Comparison of ENCODE assay signal across 1 cellular context in the genomic region with DNA sequence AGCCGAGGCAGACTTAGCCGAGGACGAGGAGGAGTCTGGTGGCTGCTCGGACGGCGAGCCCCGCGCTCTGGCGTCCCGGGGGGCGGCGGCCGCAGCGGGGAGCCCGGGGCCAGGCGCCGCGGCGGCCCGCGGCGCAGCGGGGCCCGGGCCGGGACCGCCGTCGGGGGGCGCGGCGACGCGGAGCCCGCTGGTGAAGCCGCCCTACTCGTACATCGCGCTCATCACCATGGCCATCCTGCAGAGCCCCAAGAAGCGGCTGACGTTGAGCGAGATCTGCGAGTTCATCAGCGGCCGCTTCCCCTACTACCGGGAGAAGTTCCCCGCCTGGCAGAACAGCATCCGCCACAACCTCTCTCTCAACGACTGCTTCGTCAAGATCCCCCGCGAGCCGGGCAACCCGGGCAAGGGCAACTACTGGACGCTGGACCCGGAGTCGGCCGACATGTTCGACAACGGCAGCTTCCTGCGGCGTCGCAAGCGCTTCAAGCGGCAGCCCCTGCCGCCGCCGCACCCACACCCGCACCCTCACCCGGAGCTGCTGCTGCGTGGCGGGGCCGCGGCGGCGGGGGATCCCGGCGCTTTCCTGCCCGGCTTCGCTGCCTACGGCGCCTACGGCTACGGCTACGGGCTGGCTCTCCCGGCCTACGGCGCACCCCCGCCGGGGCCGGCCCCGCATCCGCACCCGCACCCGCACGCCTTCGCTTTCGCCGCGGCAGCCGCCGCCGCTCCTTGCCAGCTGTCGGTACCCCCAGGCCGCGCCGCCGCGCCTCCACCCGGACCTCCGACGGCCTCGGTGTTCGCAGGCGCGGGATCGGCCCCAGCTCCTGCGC.
TF ChIP-seq lines count a peak whose summit lies in the region.

No MANE protein-coding gene starts in this region.

TF ChIP-seq in GM12878, 131 proteins besides CTCF, POLR2A, EP300 and RAD21:
- TF ChIP-seq SUZ12 (IDR thresholded peaks at IDR 0.05; ENCODE audit: unreplicated experiment) = peak; percentile 99
- TF ChIP-seq ZNF274 (IDR thresholded peaks at IDR 0.05; ENCODE audit: insufficient read depth, insufficient read length) = no peak
TF ChIP-seq in GM12878: peak in this region for 1.
